ENCODE assay signal across 8 cellular contexts in the genomic region with DNA sequence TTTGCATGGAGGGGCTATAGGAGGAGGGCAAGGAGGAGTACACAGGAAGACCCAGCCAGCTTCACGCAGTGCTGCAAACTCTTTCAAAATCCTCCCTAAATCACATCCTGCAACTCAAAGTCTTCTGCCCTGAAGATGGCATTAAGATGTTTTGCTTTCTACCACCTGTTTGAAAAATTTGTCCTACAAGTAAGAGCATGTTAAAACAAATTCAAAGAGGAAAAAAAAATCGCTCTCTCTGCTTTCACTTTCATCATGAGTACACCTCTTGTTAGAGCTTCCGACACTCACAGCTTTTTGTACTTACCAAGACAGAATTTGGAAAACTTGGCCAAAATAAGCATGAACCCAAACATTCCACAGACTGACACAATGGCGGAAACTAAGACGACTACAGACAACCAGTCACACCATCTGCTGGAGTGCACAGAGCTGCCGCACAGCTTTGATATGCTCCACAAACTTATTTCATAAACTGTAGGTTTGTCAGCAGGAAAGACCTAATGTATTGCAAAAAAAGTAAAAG. TPM values are rescaled to one million over a fixed set of nuclear protein-coding genes. Genes with fewer than 3 reads are reported as not detected.
DNase-seq lines count a peak whose midpoint lies in the region; ATAC-seq, FAIRE-seq and TF ChIP-seq lines count a peak whose summit lies in the region.

No MANE protein-coding gene starts in this region.

- TF ChIP-seq CTCF in SU-DHL-6 (IDR thresholded peaks at IDR 0.05; ENCODE audit: insufficient read depth, low read length, poor library complexity, severe bottlenecking) (no peak), pancreas (IDR thresholded peaks at IDR 0.05) (no peak)

- intact Hi-C loops in pancreas (cut with DNase I) = no loop called here

- H3K9ac ChIP-seq in SU-DHL-6 (ENCODE audit: low read length) = peak overlapping the region; percentile 49

- H3K9me2 ChIP-seq in SU-DHL-6 (replicated peaks; ENCODE audit: insufficient read depth, low read length) = no peaks in the 10 kb centered on the region

- H3K36me3 ChIP-seq in SU-DHL-6 (ENCODE audit: low read length) (no peaks in the 10 kb centered on the region), pancreas (no peaks in the 10 kb centered on the region)

- no peaks in the 10 kb centered on the region for H3K27me3 ChIP-seq in SU-DHL-6 (ENCODE audit: low read length)
- no peaks in the 10 kb centered on the region for H3K27me3 ChIP-seq in pancreas

- H3K27ac ChIP-seq in SU-DHL-6 (ENCODE audit: low read depth, low read length) = peak overlapping the region; percentile 61
- peak overlapping the region in 2 of 4 donors; percentile 42 to 51 for H3K27ac ChIP-seq in pancreas

- peak overlapping the region; percentile 94 for H3K4me2 ChIP-seq in SU-DHL-6 (ENCODE audit: low read depth, low read length, poor library complexity, severe bottlenecking)

- H3K4me3 ChIP-seq in SU-DHL-6 (ENCODE audit: insufficient read depth, low read length, poor library complexity, severe bottlenecking) (peak overlapping the region; percentile 59), pancreas (peak overlapping the region in 2 of 4 donors; percentile 2 to 28)

- 51 to 65% methylated on average over 6 of the region's 6 CpGs for WGBS in pancreas, 2 donors

- H3K79me2 ChIP-seq in SU-DHL-6 (ENCODE audit: insufficient read depth, low read length) = no peaks in the 10 kb centered on the region

- peaks cover 0 to 5% (median 0%) of the 10 kb centered on the region in 3 donors for H3K4me1 ChIP-seq in pancreas

- FAIRE-seq in pancreas (lab: Jason Lieb, UNC) = no peak

- ATAC-seq in HG02870 (IDR thresholded peaks at IDR 0.05; ENCODE audit: unreplicated experiment) (peak; percentile 64), esophagus mucosa (peak; percentile 62), pancreas (peak in 3 of 4 donors; percentile 64 to 67 (median 65))

- DNase-seq in activated effector memory CD4-positive, alpha-beta T cell treated with anti-CD3 and anti-CD28 coated beads, Interleukin-2, amount 50 U/mL, for 16 hours = peak; percentile 70
- DNase-seq in activated effector memory CD4-positive, alpha-beta T cell treated with Interleukin-2 at 50 U/mL for 16 hours = no peak
- no peak for DNase-seq in pancreas
- DNase-seq in D341Med (ENCODE audit: low spot score) = no peak
- no peak for DNase-seq in T-helper 9 cell

- H2AFZ ChIP-seq in SU-DHL-6 (ENCODE audit: low read depth, low read length, severe bottlenecking) = peak overlapping the region; percentile 32

- 0 out of 2 replicates have a peak, but pooled peaks cover 2% of the 10 kb centered on the region for H3F3A ChIP-seq in SU-DHL-6 (ENCODE audit: insufficient read depth)

- no peaks in the 10 kb centered on the region for H4K20me1 ChIP-seq in SU-DHL-6 (ENCODE audit: low read depth, low read length)

- no peaks in the 10 kb centered on the region for H3K9me3 ChIP-seq in SU-DHL-6 (ENCODE audit: insufficient read depth, low read length)
- no peaks in the 10 kb centered on the region for H3K9me3 ChIP-seq in pancreas

RNA-seq across cellular contexts. Expression of gene GCH1, which starts 21.3 kb away (rescaled TPM):
- total RNA-seq in esophagus mucosa = 8.9 TPM
- 10 to 100 TPM in 1 of 6 donors, 1 to 10 TPM in 5; 3.4 to 16.2 (median 6.0) TPM for total RNA-seq in pancreas
- 10 to 100 TPM in 1 of 2 donors, 1 to 10 TPM in 1; 7.9 to 42.6 TPM for polyA plus RNA-seq in pancreas
